In genomic region chr13:63643543-63643942, GRCh38 we compare ENCODE assay signal across 18 cellular contexts.
A peak's percentile ranks its signal among the peaks of the same experiment; 100 is the strongest.
DNase-seq lines count a peak whose midpoint lies in the region; ATAC-seq and TF ChIP-seq lines count a peak whose summit lies in the region.
"Had no signal": no experiment of that assay in that cellular context is flagged by ENCODE, and none has a peak within 500 bp of the region (broad histone marks: within the 10 kb centered on the region; RNA-seq: fewer than 3 reads in every experiment).

No MANE protein-coding gene starts in this region.

- no peaks in the 10 kb centered on the region for H3K4me1 ChIP-seq in smooth muscle cell (ENCODE audit: low read depth)

- H3K27ac ChIP-seq in SU-DHL-6 (ENCODE audit: low read depth, low read length): no peak overlapping the region
- H3K27ac ChIP-seq in smooth muscle cell (ENCODE audit: low read depth): no peak overlapping the region
- H3K27ac ChIP-seq: GM23248 had no signal

- no peaks in the 10 kb centered on the region for H3K9me3 Mint-ChIP-seq in naive thymus-derived CD8-positive, alpha-beta T cell

- no peaks in the 10 kb centered on the region for H3K27me3 Mint-ChIP-seq in naive thymus-derived CD8-positive, alpha-beta T cell
- H3K27me3 Mint-ChIP-seq: CD4-positive, alpha-beta memory T cell had no signal

- H3K4me3 ChIP-seq in SU-DHL-6 (ENCODE audit: insufficient read depth, low read length, poor library complexity, severe bottlenecking) (no peak overlapping the region), foreskin fibroblast (ENCODE audit: low read depth in 1 of 2, low read length in 2 of 2) (no peak overlapping the region), smooth muscle cell (no peak overlapping the region)
- H3K4me3 ChIP-seq: GM12878, GM23248 had no signal

- TF ChIP-seq CTCF in SU-DHL-6 (IDR thresholded peaks at IDR 0.05; ENCODE audit: insufficient read depth, low read length, poor library complexity, severe bottlenecking) (no peak), foreskin fibroblast (IDR thresholded peaks at IDR 0.05; ENCODE audit: low read depth, low read length) (no peak), smooth muscle cell (IDR thresholded peaks at IDR 0.05; ENCODE audit: borderline replicate concordance, insufficient read depth, poor library complexity, severe bottlenecking) (no peak), GM10266 (IDR thresholded peaks at IDR 0.05; ENCODE audit: control insufficient read depth, insufficient read depth, low read depth, missing control alignments) (no peak)

- no peaks in the 10 kb centered on the region for H3K27me3 ChIP-seq in SU-DHL-6 (ENCODE audit: low read length)
- no peaks in the 10 kb centered on the region for H3K27me3 ChIP-seq in smooth muscle cell (ENCODE audit: low read depth)

- H3F3A ChIP-seq in SU-DHL-6 (ENCODE audit: insufficient read depth) (no peaks in the 10 kb centered on the region), smooth muscle cell (ENCODE audit: low read depth) (no peaks in the 10 kb centered on the region)

- H3K79me2 ChIP-seq in SU-DHL-6 (ENCODE audit: insufficient read depth, low read length): no peaks in the 10 kb centered on the region
- no peaks in the 10 kb centered on the region for H3K79me2 ChIP-seq in smooth muscle cell (ENCODE audit: low read depth)

- H3K4me2 ChIP-seq in SU-DHL-6 (ENCODE audit: low read depth, low read length, poor library complexity, severe bottlenecking) (no peak overlapping the region), smooth muscle cell (no peak overlapping the region)

- ATAC-seq in HG03354 (IDR thresholded peaks at IDR 0.05; ENCODE audit: poor library complexity, severe bottlenecking, unreplicated experiment): no peak
- ATAC-seq in naive thymus-derived CD8-positive, alpha-beta T cell: no peak
- ATAC-seq: GM12878 had no signal

- POLR2A ChIA-PET in naive thymus-derived CD8-positive, alpha-beta T cell (lab: Charles Lee): no interaction called here

- no peaks in the 10 kb centered on the region for H4K20me1 ChIP-seq in SU-DHL-6 (ENCODE audit: low read depth, low read length)
- no peaks in the 10 kb centered on the region for H4K20me1 ChIP-seq in smooth muscle cell (ENCODE audit: low read depth)

- H3K9ac ChIP-seq in SU-DHL-6 (ENCODE audit: low read length) (no peak overlapping the region), smooth muscle cell (ENCODE audit: low read depth) (no peak overlapping the region)
- H3K9ac ChIP-seq: GM23248 had no signal

- H3K9me2 ChIP-seq in SU-DHL-6 (replicated peaks; ENCODE audit: insufficient read depth, low read length): no peaks in the 10 kb centered on the region

- H3K36me3 ChIP-seq in SU-DHL-6 (ENCODE audit: low read length) (no peaks in the 10 kb centered on the region; the same call in 1 of the 2 replicates), smooth muscle cell (ENCODE audit: low read depth) (no peaks in the 10 kb centered on the region)

- H3K4me1 Mint-ChIP-seq in naive thymus-derived CD8-positive, alpha-beta T cell: no peaks in the 10 kb centered on the region
- H3K4me1 Mint-ChIP-seq: CD4-positive, alpha-beta memory T cell had no signal

- H3K9me3 ChIP-seq in SU-DHL-6 (ENCODE audit: insufficient read depth, low read length) (no peaks in the 10 kb centered on the region), smooth muscle cell (replicated peaks; ENCODE audit: low read depth) (no peaks in the 10 kb centered on the region)

- WGBS in smooth muscle cell (ENCODE audit: low lambda C conversion rate): 22% methylated on average over 1 of the region's 1 CpG

- H2AFZ ChIP-seq in SU-DHL-6 (ENCODE audit: low read depth, low read length, severe bottlenecking): peak overlapping the region; percentile 29
- H2AFZ ChIP-seq in smooth muscle cell (ENCODE audit: low read depth): peak overlapping the region; percentile 33
- H2AFZ ChIP-seq: GM23248 had no signal

- no peaks in the 10 kb centered on the region for H3K36me3 Mint-ChIP-seq in naive thymus-derived CD8-positive, alpha-beta T cell
- H3K36me3 Mint-ChIP-seq: CD4-positive, alpha-beta memory T cell had no signal

- H3K27ac Mint-ChIP-seq in naive thymus-derived CD8-positive, alpha-beta T cell: no peak overlapping the region
- H3K27ac Mint-ChIP-seq: CD4-positive, alpha-beta memory T cell had no signal

- no peak overlapping the region for H3K4me3 Mint-ChIP-seq in naive thymus-derived CD8-positive, alpha-beta T cell
- H3K4me3 Mint-ChIP-seq: CD4-positive, alpha-beta memory T cell had no signal

- peak; percentile 28 for DNase-seq in ELR (ENCODE audit: low read depth)
- peak; percentile 8 to 12 for DNase-seq in foreskin fibroblast
- DNase-seq in smooth muscle cell (lab: John Stamatoyannopoulos, UW; ENCODE audit: unreplicated experiment): no peak
- DNase-seq in GM10266 (ENCODE audit: extremely low spot score): no peak
- no peak for DNase-seq in naive thymus-derived CD8-positive, alpha-beta T cell
- DNase-seq: 8988T; C1 segment of cervical spinal cord; Calu3; CD4-positive, alpha-beta memory T cell; COR-L47; DMS53; DMS79 treated with DMSO at 0.1 percent for 48 hours; GM23248; H7; HCEC 1CT had no signal

Comparison
In these comparisons a context has a peak if more than half of its experiments do, and no peak if none do; other contexts are left out.
1. DNase-seq: peak in ELR (single experiment) and foreskin fibroblast (2 of 2); none in smooth muscle cell (single experiment), GM10266 (single experiment) and naive thymus-derived CD8-positive, alpha-beta T cell (0 of 10).